ENCODE assay signal across 8 cellular contexts in the genomic region with DNA sequence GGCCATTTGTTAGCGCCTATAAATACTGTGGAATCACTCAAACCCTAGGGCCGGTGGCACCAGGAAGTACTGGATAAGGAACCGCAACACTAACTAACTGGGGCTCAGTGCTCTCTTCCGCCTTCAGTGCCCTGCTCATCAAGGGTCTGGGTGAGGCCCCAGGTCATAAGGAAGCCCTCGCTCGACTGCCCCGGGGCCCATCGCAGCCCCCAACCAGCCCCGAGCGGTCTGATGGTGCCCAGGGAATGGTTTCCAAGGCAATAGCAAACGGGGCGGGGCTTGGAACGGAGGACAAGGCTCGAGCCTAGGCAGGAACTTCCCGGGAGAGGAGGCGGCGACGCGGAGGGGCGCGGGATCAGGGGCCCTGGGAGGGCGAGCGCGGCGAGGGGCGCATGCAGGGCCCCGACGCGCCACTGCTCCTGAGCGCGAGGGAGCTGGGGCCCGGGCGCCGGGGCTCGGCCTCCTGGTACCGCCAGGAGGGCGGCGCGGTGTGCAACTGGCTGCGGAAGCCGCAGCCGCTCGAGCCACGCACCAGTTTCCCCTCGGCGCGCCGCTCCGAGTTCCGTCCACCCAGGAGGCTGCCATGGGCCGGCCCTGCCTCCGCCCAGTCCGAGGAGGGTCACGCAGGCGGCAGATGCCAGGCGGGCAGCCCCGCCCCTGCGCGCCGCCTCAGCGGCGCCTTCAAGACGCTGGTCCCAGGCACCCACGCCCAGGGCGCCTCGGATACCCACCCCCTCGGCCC. TPM values are rescaled to one million over a fixed set of nuclear protein-coding genes. Genes with fewer than 3 reads are reported as not detected.
A peak's percentile ranks its signal among the peaks of the same experiment; 100 is the strongest.
DNase-seq lines count a peak whose midpoint lies in the region; ATAC-seq and TF ChIP-seq lines count a peak whose summit lies in the region.

TSS of gene TTLL3 (plus strand) at position 648 of the 742 bp plus-strand sequence. CDS start 400 bp downstream, outside the sequence.

- peak within 1 kb of the TSS; percentile 90 for H3K4me2 ChIP-seq in neural progenitor cell

- DNase-seq in C1 segment of cervical spinal cord (lab: John Stamatoyannopoulos, UW) (peak in 13 of 14 donors; percentile 20 to 70 (median 55)), SK-N-DZ (ENCODE audit: low spot score) (peak; percentile 82), germinal center (ENCODE audit: low spot score) (peak; percentile 61), neural progenitor cell (ENCODE audit: low spot score) (peak; percentile 87), ureter (ENCODE audit: low spot score) (peak; percentile 78)
- DNase-seq in activated naive CD4-positive, alpha-beta T cell treated with anti-CD3 and anti-CD28 coated beads, Interleukin-2, amount 50 U/mL, for 72 hours (ENCODE audit: low spot score in 2 of 2), result peak in 1 of 2 donors; percentile 39

- no peak for TF ChIP-seq CTCF in neural progenitor cell (IDR thresholded peaks at IDR 0.05)

- peak within 1 kb of the TSS; percentile 70 for H3K9ac ChIP-seq in HUES48 (ENCODE audit: low read depth, low read length)
- H3K9ac ChIP-seq in neural progenitor cell, result peak within 1 kb of the TSS; percentile 36

- H3K9me3 ChIP-seq in HUES48 (ENCODE audit: control insufficient read depth, insufficient read depth, low read length) (no peaks in the 10 kb centered on the region), neural progenitor cell (ENCODE audit: low read depth) (no peaks in the 10 kb centered on the region)

- H3K4me1 ChIP-seq in HUES48 (ENCODE audit: control insufficient read depth, insufficient read depth, low read length), result peaks cover 12% of the 10 kb centered on the region; the same call in 1 of the 2 replicates
- peaks cover 35% of the 10 kb centered on the region for H3K4me1 ChIP-seq in neural progenitor cell

- peak; percentile 66 for ATAC-seq in GM19324 (IDR thresholded peaks at IDR 0.05; ENCODE audit: low FRiP score, unreplicated experiment)
- ATAC-seq in activated naive CD4-positive, alpha-beta T cell treated with anti-CD3 and anti-CD28 coated beads, Interleukin-2, amount 50 U/mL, for 72 hours, result peak; percentile 31 to 54

- H3K27me3 Mint-ChIP-seq in neural progenitor cell (ENCODE audit: insufficient read depth, low read depth), result peaks cover under 1% of the 10 kb centered on the region

- H3K27me3 ChIP-seq in HUES48 (ENCODE audit: control insufficient read depth, insufficient read depth, low read length), result peaks cover 16% of the 10 kb centered on the region
- H3K27me3 ChIP-seq in neural progenitor cell, result peaks cover 14% of the 10 kb centered on the region

- peaks cover 42% of the 10 kb centered on the region for H3F3A ChIP-seq in neural progenitor cell (ENCODE audit: low read depth)

- peak within 1 kb of the TSS; percentile 90 to 92 for H3K27ac Mint-ChIP-seq in activated naive CD4-positive, alpha-beta T cell treated with anti-CD3 and anti-CD28 coated beads, Interleukin-2, amount 50 U/mL, for 72 hours
- peak within 1 kb of the TSS; percentile 85 for H3K27ac Mint-ChIP-seq in neural progenitor cell

- peaks cover 30% of the 10 kb centered on the region for H3K4me1 Mint-ChIP-seq in neural progenitor cell

- peak within 1 kb of the TSS; percentile 83 for H3K4me3 Mint-ChIP-seq in neural progenitor cell

- H3K9me3 Mint-ChIP-seq in activated naive CD4-positive, alpha-beta T cell treated with anti-CD3 and anti-CD28 coated beads, Interleukin-2, amount 50 U/mL, for 72 hours, result no peaks in the 10 kb centered on the region
- H3K9me3 Mint-ChIP-seq in neural progenitor cell, result no peaks in the 10 kb centered on the region

- no peaks in the 10 kb centered on the region for H4K20me1 ChIP-seq in neural progenitor cell (ENCODE audit: low read depth)

- peak within 1 kb of the TSS; percentile 85 for H2AFZ ChIP-seq in neural progenitor cell (replicated peaks)

- H3K27ac ChIP-seq in HUES48 (ENCODE audit: low read depth, low read length) (peak within 1 kb of the TSS; percentile 41), neural progenitor cell (no peak within 1 kb of the TSS)

- H3K36me3 ChIP-seq in HUES48 (ENCODE audit: control insufficient read depth, insufficient read depth, low read length), result peaks cover 29% of the 10 kb centered on the region
- no peaks in the 10 kb centered on the region for H3K36me3 ChIP-seq in neural progenitor cell

- H3K36me3 Mint-ChIP-seq in activated naive CD4-positive, alpha-beta T cell treated with anti-CD3 and anti-CD28 coated beads, Interleukin-2, amount 50 U/mL, for 72 hours, result peaks cover 9 to 19% of the 10 kb centered on the region in 2 donors
- peaks cover 5% of the 10 kb centered on the region for H3K36me3 Mint-ChIP-seq in neural progenitor cell

- H3K79me2 ChIP-seq in neural progenitor cell (ENCODE audit: low read depth), result no peaks in the 10 kb centered on the region

- peak within 1 kb of the TSS; percentile 74 for H3K4me3 ChIP-seq in HUES48 (ENCODE audit: low read depth, low read length)
- H3K4me3 ChIP-seq in neural progenitor cell, result peak within 1 kb of the TSS; percentile 69

RNA-seq across cellular contexts. Expression of gene TTLL3, which starts in this region (rescaled TPM):
- polyA plus RNA-seq in SK-N-DZ (2014; cell fraction: cytosol; rRNA removed), result 15.5 and 21.4 TPM in 2 replicates
- 78.7 and 91.2 TPM in 2 replicates for polyA plus RNA-seq in SK-N-DZ (2014; cell fraction: nucleus; rRNA removed)
- total RNA-seq in activated naive CD4-positive, alpha-beta T cell treated with anti-CD3 and anti-CD28 coated beads, Interleukin-2, amount 50 U/mL, for 72 hours, result 100 to 1,000 TPM in 1 of 2 donors, 10 to 100 TPM in 1; 78.1 to 121 TPM
- total RNA-seq in neural progenitor cell (ENCODE audit: low replicate concordance), result 15.0 and 36.1 TPM in 2 replicates
- 98.3 TPM for total RNA-seq in ureter
